1 cellular context compared by ENCODE assay signal in the genomic region with DNA sequence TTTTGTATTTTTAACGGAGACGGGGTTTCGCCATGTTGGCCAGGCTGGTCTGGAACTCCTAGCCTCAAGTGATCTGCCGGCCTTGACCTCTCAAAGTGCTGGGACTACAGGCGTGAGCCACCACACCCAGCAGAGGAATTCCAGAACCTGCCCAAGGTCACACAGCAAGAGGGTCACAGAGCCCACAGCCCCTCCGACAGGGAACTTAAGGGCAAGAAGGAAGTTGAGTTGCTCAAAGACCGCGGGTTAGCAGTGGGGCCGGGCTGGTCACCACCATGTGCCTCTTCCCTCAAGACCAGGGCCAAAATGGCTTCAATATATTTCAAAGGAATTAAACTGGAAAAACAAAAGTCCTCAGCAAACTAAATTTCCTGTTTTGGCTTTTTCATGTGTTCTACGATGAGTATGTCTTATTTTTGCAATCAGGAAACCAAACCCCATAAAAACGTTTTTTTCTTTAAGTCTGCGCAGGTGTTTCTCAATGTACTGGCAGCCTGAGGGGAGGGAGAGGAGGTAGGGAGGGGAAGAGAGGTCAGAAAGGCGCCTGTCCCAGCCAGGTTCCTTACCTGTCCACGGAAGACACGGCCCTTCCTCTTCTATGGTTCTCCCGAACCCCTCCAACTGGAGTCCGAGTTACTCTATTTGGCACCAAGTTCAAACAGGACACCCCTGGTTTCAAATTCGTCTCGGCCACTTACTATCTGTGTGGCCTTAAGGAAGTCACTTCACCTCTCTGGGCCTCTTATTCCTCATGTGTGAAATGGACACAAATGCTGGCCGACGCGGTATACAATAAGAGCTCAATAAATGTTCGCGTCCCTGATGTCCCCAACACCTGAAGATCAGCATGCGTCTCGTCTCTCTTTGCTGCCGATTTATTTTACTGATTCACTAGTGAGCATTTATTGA.
A peak's percentile ranks its signal among the peaks of the same experiment; 100 is the strongest.
TF ChIP-seq lines count a peak whose summit lies in the region.

No MANE protein-coding gene starts in this region.

TF ChIP-seq in K562, 482 proteins besides CTCF, POLR2A, EP300 and RAD21 (continues in another document):
- TF ChIP-seq MAFG (tag; conservative IDR thresholded peaks at IDR 0.05) (no peak), ATF7 (IDR thresholded peaks at IDR 0.05) (peak; percentile 62; the same call in 1 of the 2 replicates), KDM1A (IDR thresholded peaks at IDR 0.05) (peak; percentile 65 to 84), ZNF311 (CRISPR knock-in tag; IDR thresholded peaks at IDR 0.05) (no peak), XRCC3 (IDR thresholded peaks at IDR 0.05) (no peak), ZNF23 (CRISPR knock-in tag; IDR thresholded peaks at IDR 0.05) (no peak), ESRRA (IDR thresholded peaks at IDR 0.05; ENCODE audit: borderline replicate concordance, low read depth) (peak; percentile 75), NR1H2 (CRISPR knock-in tag; IDR thresholded peaks at IDR 0.05) (no peak), ZBED1 (IDR thresholded peaks at IDR 0.05) (no peak), CBX2 (IDR thresholded peaks at IDR 0.05; ENCODE audit: insufficient read depth, low read length, poor library complexity, severe bottlenecking) (no peak), KAT2B (IDR thresholded peaks at IDR 0.05; ENCODE audit: low read depth, low read length) (no peak), CBFA2T2 (conservative IDR thresholded peaks at IDR 0.05) (no peak), SOX6 (IDR thresholded peaks at IDR 0.05) (no peak), OTX1 (CRISPR knock-in tag; IDR thresholded peaks at IDR 0.05) (no peak), KAT7 (CRISPR knock-in tag; IDR thresholded peaks at IDR 0.05; ENCODE audit: borderline replicate concordance) (peak; percentile 10; the same call in 1 of the 2 replicates), MYC (IDR thresholded peaks at IDR 0.05; ENCODE audit: low read depth, low read length) (0 out of 2 replicates have a peak, but pooled peaks have one; percentile 17), MYC (CRISPR knock-in tag; IDR thresholded peaks at IDR 0.05; ENCODE audit: borderline replicate concordance, low read depth) (no peak), SLC30A9 (CRISPR knock-in tag; IDR thresholded peaks at IDR 0.05) (no peak), ZBTB7A (IDR thresholded peaks at IDR 0.05; ENCODE audit: borderline replicate concordance, control insufficient read depth, low read depth, low read length) (peak; percentile 63; the same call in 1 of the 2 replicates), GATAD2B (IDR thresholded peaks at IDR 0.05; ENCODE audit: borderline replicate concordance) (no peak), ZNF165 (CRISPR knock-in tag; IDR thresholded peaks at IDR 0.05; ENCODE audit: borderline replicate concordance) (no peak), HNRNPLL (IDR thresholded peaks at IDR 0.05; ENCODE audit: low read depth, low read length, poor library complexity, severe bottlenecking) (no peak), HDAC1 (IDR thresholded peaks at IDR 0.05) (0 out of 4 replicates have a peak, but pooled peaks of 1 of the 2 experiments have one; percentile 44), ZNF696 (CRISPR knock-in tag; conservative IDR thresholded peaks at IDR 0.05) (no peak), NCOA1 (IDR thresholded peaks at IDR 0.05; ENCODE audit: low read depth) (no peak)
- TF ChIP-seq, protein P1, sequence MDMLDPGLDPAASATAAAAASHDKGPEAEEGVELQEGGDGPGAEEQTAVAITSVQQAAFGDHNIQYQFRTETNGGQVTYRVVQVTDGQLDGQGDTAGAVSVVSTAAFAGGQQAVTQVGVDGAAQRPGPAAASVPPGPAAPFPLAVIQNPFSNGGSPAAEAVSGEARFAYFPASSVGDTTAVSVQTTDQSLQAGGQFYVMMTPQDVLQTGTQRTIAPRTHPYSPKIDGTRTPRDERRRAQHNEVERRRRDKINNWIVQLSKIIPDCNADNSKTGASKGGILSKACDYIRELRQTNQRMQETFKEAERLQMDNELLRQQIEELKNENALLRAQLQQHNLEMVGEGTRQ (CRISPR knock-in tag; IDR thresholded peaks at IDR 0.05), result no peak
- TF ChIP-seq, protein P2, sequence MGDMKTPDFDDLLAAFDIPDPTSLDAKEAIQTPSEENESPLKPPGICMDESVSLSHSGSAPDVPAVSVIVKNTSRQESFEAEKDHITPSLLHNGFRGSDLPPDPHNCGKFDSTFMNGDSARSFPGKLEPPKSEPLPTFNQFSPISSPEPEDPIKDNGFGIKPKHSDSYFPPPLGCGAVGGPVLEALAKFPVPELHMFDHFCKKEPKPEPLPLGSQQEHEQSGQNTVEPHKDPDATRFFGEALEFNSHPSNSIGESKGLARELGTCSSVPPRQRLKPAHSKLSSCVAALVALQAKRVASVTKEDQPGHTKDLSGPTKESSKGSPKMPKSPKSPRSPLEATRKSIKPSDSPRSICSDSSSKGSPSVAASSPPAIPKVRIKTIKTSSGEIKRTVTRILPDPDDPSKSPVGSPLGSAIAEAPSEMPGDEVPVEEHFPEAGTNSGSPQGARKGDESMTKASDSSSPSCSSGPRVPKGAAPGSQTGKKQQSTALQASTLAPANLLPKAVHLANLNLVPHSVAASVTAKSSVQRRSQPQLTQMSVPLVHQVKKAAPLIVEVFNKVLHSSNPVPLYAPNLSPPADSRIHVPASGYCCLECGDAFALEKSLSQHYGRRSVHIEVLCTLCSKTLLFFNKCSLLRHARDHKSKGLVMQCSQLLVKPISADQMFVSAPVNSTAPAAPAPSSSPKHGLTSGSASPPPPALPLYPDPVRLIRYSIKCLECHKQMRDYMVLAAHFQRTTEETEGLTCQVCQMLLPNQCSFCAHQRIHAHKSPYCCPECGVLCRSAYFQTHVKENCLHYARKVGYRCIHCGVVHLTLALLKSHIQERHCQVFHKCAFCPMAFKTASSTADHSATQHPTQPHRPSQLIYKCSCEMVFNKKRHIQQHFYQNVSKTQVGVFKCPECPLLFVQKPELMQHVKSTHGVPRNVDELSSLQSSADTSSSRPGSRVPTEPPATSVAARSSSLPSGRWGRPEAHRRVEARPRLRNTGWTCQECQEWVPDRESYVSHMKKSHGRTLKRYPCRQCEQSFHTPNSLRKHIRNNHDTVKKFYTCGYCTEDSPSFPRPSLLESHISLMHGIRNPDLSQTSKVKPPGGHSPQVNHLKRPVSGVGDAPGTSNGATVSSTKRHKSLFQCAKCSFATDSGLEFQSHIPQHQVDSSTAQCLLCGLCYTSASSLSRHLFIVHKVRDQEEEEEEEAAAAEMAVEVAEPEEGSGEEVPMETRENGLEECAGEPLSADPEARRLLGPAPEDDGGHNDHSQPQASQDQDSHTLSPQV (IDR thresholded peaks at IDR 0.05), result peak; percentile 82
- TF ChIP-seq, protein P3, sequence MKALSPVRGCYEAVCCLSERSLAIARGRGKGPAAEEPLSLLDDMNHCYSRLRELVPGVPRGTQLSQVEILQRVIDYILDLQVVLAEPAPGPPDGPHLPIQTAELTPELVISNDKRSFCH (CRISPR knock-in tag; IDR thresholded peaks at IDR 0.05), result no peak
- TF ChIP-seq, protein P3 (tag; IDR thresholded peaks at IDR 0.05), result no peak
- TF ChIP-seq, protein P4, sequence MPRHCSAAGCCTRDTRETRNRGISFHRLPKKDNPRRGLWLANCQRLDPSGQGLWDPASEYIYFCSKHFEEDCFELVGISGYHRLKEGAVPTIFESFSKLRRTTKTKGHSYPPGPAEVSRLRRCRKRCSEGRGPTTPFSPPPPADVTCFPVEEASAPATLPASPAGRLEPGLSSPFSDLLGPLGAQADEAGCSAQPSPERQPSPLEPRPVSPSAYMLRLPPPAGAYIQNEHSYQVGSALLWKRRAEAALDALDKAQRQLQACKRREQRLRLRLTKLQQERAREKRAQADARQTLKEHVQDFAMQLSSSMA (CRISPR knock-in tag; IDR thresholded peaks at IDR 0.05), result no peak
- TF ChIP-seq, protein P5, sequence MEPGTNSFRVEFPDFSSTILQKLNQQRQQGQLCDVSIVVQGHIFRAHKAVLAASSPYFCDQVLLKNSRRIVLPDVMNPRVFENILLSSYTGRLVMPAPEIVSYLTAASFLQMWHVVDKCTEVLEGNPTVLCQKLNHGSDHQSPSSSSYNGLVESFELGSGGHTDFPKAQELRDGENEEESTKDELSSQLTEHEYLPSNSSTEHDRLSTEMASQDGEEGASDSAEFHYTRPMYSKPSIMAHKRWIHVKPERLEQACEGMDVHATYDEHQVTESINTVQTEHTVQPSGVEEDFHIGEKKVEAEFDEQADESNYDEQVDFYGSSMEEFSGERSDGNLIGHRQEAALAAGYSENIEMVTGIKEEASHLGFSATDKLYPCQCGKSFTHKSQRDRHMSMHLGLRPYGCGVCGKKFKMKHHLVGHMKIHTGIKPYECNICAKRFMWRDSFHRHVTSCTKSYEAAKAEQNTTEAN (CRISPR knock-in tag; IDR thresholded peaks at IDR 0.05), result no peak
- TF ChIP-seq, protein P6, sequence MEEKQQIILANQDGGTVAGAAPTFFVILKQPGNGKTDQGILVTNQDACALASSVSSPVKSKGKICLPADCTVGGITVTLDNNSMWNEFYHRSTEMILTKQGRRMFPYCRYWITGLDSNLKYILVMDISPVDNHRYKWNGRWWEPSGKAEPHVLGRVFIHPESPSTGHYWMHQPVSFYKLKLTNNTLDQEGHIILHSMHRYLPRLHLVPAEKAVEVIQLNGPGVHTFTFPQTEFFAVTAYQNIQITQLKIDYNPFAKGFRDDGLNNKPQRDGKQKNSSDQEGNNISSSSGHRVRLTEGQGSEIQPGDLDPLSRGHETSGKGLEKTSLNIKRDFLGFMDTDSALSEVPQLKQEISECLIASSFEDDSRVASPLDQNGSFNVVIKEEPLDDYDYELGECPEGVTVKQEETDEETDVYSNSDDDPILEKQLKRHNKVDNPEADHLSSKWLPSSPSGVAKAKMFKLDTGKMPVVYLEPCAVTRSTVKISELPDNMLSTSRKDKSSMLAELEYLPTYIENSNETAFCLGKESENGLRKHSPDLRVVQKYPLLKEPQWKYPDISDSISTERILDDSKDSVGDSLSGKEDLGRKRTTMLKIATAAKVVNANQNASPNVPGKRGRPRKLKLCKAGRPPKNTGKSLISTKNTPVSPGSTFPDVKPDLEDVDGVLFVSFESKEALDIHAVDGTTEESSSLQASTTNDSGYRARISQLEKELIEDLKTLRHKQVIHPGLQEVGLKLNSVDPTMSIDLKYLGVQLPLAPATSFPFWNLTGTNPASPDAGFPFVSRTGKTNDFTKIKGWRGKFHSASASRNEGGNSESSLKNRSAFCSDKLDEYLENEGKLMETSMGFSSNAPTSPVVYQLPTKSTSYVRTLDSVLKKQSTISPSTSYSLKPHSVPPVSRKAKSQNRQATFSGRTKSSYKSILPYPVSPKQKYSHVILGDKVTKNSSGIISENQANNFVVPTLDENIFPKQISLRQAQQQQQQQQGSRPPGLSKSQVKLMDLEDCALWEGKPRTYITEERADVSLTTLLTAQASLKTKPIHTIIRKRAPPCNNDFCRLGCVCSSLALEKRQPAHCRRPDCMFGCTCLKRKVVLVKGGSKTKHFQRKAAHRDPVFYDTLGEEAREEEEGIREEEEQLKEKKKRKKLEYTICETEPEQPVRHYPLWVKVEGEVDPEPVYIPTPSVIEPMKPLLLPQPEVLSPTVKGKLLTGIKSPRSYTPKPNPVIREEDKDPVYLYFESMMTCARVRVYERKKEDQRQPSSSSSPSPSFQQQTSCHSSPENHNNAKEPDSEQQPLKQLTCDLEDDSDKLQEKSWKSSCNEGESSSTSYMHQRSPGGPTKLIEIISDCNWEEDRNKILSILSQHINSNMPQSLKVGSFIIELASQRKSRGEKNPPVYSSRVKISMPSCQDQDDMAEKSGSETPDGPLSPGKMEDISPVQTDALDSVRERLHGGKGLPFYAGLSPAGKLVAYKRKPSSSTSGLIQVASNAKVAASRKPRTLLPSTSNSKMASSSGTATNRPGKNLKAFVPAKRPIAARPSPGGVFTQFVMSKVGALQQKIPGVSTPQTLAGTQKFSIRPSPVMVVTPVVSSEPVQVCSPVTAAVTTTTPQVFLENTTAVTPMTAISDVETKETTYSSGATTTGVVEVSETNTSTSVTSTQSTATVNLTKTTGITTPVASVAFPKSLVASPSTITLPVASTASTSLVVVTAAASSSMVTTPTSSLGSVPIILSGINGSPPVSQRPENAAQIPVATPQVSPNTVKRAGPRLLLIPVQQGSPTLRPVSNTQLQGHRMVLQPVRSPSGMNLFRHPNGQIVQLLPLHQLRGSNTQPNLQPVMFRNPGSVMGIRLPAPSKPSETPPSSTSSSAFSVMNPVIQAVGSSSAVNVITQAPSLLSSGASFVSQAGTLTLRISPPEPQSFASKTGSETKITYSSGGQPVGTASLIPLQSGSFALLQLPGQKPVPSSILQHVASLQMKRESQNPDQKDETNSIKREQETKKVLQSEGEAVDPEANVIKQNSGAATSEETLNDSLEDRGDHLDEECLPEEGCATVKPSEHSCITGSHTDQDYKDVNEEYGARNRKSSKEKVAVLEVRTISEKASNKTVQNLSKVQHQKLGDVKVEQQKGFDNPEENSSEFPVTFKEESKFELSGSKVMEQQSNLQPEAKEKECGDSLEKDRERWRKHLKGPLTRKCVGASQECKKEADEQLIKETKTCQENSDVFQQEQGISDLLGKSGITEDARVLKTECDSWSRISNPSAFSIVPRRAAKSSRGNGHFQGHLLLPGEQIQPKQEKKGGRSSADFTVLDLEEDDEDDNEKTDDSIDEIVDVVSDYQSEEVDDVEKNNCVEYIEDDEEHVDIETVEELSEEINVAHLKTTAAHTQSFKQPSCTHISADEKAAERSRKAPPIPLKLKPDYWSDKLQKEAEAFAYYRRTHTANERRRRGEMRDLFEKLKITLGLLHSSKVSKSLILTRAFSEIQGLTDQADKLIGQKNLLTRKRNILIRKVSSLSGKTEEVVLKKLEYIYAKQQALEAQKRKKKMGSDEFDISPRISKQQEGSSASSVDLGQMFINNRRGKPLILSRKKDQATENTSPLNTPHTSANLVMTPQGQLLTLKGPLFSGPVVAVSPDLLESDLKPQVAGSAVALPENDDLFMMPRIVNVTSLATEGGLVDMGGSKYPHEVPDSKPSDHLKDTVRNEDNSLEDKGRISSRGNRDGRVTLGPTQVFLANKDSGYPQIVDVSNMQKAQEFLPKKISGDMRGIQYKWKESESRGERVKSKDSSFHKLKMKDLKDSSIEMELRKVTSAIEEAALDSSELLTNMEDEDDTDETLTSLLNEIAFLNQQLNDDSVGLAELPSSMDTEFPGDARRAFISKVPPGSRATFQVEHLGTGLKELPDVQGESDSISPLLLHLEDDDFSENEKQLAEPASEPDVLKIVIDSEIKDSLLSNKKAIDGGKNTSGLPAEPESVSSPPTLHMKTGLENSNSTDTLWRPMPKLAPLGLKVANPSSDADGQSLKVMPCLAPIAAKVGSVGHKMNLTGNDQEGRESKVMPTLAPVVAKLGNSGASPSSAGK (IDR thresholded peaks at IDR 0.05), result peak; percentile 81
